1 cellular context compared by ENCODE assay signal in the genomic region with DNA sequence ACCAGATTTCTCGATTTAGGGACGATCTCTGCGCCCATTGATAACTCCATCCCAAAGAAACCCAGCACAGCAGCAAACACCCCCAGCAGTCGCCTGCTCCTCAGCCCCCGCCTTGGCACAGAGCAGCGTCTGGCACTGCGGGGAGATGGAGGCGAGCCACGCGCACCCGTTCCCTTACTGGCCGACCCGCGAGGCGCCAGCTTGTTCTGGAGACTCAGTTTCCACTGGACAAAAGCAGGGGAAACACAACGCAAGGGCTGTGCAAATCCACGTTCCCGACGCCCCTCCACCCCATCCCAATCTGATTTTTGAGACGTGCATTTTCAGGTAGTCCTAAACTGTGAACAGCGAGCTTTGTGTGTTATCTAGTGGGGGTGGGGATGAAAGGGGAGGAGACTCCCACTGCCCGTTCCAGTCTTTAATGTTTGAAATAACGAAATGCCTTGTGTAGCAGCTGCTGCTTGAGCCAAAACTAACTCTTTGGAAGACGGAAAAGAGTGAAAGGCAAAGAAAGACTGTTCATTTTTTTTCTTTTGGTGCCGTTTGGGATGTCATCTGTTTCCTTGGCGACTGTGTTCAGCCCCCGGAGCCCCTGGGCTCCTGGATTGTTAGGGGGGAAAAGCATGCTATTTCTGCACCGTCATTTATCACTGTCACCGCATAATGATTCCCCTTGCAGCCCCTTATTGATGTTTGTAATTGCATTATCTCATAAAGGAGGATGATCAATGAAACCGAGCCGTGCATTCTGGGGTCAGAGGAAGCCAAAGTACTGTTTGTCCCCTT.
TF ChIP-seq lines count a peak whose summit lies in the region.

No MANE protein-coding gene starts in this region.

TF ChIP-seq in K562, 482 proteins besides CTCF, POLR2A, EP300 and RAD21 (continued from another document):
- TF ChIP-seq, protein P1, sequence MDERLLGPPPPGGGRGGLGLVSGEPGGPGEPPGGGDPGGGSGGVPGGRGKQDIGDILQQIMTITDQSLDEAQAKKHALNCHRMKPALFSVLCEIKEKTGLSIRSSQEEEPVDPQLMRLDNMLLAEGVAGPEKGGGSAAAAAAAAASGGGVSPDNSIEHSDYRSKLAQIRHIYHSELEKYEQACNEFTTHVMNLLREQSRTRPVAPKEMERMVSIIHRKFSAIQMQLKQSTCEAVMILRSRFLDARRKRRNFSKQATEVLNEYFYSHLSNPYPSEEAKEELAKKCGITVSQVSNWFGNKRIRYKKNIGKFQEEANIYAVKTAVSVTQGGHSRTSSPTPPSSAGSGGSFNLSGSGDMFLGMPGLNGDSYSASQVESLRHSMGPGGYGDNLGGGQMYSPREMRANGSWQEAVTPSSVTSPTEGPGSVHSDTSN (CRISPR knock-in tag; IDR thresholded peaks at IDR 0.05; ENCODE audit: low read depth), result no peak
- TF ChIP-seq, protein P1 (tag; conservative IDR thresholded peaks at IDR 0.05; ENCODE audit: low read depth), result 0 out of 2 replicates have a peak, but pooled peaks have one; percentile 16
- TF ChIP-seq, protein P2, sequence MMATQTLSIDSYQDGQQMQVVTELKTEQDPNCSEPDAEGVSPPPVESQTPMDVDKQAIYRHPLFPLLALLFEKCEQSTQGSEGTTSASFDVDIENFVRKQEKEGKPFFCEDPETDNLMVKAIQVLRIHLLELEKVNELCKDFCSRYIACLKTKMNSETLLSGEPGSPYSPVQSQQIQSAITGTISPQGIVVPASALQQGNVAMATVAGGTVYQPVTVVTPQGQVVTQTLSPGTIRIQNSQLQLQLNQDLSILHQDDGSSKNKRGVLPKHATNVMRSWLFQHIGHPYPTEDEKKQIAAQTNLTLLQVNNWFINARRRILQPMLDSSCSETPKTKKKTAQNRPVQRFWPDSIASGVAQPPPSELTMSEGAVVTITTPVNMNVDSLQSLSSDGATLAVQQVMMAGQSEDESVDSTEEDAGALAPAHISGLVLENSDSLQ (IDR thresholded peaks at IDR 0.05), result 0 out of 2 replicates have a peak, but pooled peaks have one; percentile 47
- TF ChIP-seq HDAC2 (IDR thresholded peaks at IDR 0.05) (no peak), BMI1 (IDR thresholded peaks at IDR 0.05; ENCODE audit: low read length) (no peak; the same call in 1 of the 2 replicates), ILK (tag; IDR thresholded peaks at IDR 0.05; ENCODE audit: borderline replicate concordance, low read depth) (no peak)
